ENCODE assay signal across 1 cellular context in the genomic region with DNA sequence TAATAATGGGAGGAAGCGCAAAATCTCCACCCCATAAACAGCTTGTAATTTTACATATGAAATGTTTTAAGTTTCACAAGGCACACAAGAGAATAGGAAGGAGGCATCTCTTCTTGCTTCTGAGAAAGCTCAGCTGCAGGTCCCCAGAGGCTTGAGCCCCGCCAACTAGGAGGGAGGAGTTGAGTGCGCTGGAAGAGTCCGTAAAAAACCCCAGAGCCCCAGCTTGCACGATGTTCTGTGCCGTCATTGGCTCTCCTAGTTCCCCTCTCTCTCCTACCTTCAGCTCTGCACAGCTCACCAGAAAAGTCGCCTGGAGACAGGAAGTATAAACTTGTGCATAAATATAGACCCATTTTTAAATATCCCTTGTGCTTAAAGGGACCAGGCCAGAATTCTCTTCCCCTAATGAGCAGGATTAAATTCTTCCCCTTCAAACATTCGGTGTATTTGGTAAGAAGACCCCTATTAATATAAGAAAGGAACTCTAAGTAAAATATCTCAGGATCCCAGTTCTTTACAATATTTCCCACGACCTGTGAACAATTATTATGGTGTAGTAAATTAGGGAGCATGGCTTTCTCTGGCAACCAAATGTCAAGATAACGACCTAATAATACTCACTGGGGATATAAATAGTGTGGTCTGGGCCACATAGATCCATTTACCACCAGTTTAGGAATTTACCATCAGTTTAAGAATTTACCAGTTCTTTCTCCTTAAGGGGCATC.
TF ChIP-seq lines count a peak whose summit lies in the region.

No MANE protein-coding gene starts in this region.

TF ChIP-seq in GM12878, 131 proteins besides CTCF, POLR2A, EP300 and RAD21 (continued from another document and continues in another):
- no peak for TF ChIP-seq BMI1 (IDR thresholded peaks at IDR 0.05; ENCODE audit: borderline replicate concordance)
- TF ChIP-seq TCF7 (IDR thresholded peaks at IDR 0.05; ENCODE audit: borderline replicate concordance), result no peak
- TF ChIP-seq, protein P1, sequence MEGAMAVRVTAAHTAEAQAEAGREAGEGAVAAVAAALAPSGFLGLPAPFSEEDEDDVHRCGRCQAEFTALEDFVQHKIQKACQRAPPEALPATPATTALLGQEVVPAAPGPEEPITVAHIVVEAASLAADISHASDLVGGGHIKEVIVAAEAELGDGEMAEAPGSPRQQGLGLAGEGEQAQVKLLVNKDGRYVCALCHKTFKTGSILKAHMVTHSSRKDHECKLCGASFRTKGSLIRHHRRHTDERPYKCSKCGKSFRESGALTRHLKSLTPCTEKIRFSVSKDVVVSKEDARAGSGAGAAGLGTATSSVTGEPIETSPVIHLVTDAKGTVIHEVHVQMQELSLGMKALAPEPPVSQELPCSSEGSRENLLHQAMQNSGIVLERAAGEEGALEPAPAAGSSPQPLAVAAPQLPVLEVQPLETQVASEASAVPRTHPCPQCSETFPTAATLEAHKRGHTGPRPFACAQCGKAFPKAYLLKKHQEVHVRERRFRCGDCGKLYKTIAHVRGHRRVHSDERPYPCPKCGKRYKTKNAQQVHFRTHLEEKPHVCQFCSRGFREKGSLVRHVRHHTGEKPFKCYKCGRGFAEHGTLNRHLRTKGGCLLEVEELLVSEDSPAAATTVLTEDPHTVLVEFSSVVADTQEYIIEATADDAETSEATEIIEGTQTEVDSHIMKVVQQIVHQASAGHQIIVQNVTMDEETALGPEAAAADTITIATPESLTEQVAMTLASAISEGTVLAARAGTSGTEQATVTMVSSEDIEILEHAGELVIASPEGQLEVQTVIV (IDR thresholded peaks at IDR 0.05; ENCODE audit: borderline replicate concordance, partially characterized antibody), result peak; percentile 40
- TF ChIP-seq IKZF2 (IDR thresholded peaks at IDR 0.05), result peak; percentile 14 to 34; a peak in 1 of 4 replicates
- no peak for TF ChIP-seq FOXM1 (IDR thresholded peaks at IDR 0.05; ENCODE audit: low read depth, low read length)
- TF ChIP-seq NR2C2 (IDR thresholded peaks at IDR 0.05; ENCODE audit: borderline replicate concordance, control insufficient read depth, insufficient read length, low read depth), result no peak
- TF ChIP-seq, protein P2, sequence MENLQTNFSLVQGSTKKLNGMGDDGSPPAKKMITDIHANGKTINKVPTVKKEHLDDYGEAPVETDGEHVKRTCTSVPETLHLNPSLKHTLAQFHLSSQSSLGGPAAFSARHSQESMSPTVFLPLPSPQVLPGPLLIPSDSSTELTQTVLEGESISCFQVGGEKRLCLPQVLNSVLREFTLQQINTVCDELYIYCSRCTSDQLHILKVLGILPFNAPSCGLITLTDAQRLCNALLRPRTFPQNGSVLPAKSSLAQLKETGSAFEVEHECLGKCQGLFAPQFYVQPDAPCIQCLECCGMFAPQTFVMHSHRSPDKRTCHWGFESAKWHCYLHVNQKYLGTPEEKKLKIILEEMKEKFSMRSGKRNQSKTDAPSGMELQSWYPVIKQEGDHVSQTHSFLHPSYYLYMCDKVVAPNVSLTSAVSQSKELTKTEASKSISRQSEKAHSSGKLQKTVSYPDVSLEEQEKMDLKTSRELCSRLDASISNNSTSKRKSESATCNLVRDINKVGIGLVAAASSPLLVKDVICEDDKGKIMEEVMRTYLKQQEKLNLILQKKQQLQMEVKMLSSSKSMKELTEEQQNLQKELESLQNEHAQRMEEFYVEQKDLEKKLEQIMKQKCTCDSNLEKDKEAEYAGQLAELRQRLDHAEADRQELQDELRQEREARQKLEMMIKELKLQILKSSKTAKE (IDR thresholded peaks at IDR 0.05; ENCODE audit: low read depth, poor library complexity, severe bottlenecking), result peak; percentile 26
- no peak for TF ChIP-seq YBX1 (IDR thresholded peaks at IDR 0.05)
- TF ChIP-seq, protein P3, sequence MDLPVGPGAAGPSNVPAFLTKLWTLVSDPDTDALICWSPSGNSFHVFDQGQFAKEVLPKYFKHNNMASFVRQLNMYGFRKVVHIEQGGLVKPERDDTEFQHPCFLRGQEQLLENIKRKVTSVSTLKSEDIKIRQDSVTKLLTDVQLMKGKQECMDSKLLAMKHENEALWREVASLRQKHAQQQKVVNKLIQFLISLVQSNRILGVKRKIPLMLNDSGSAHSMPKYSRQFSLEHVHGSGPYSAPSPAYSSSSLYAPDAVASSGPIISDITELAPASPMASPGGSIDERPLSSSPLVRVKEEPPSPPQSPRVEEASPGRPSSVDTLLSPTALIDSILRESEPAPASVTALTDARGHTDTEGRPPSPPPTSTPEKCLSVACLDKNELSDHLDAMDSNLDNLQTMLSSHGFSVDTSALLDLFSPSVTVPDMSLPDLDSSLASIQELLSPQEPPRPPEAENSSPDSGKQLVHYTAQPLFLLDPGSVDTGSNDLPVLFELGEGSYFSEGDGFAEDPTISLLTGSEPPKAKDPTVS (IDR thresholded peaks at IDR 0.05; ENCODE audit: low read depth, low read length), result no peak
- no peak for TF ChIP-seq JUNB (IDR thresholded peaks at IDR 0.05)
- TF ChIP-seq, protein P4, sequence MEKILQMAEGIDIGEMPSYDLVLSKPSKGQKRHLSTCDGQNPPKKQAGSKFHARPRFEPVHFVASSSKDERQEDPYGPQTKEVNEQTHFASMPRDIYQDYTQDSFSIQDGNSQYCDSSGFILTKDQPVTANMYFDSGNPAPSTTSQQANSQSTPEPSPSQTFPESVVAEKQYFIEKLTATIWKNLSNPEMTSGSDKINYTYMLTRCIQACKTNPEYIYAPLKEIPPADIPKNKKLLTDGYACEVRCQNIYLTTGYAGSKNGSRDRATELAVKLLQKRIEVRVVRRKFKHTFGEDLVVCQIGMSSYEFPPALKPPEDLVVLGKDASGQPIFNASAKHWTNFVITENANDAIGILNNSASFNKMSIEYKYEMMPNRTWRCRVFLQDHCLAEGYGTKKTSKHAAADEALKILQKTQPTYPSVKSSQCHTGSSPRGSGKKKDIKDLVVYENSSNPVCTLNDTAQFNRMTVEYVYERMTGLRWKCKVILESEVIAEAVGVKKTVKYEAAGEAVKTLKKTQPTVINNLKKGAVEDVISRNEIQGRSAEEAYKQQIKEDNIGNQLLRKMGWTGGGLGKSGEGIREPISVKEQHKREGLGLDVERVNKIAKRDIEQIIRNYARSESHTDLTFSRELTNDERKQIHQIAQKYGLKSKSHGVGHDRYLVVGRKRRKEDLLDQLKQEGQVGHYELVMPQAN (conservative IDR thresholded peaks at IDR 0.05), result no peak
- no peak for TF ChIP-seq BACH1 (IDR thresholded peaks at IDR 0.05; ENCODE audit: borderline replicate concordance)
- TF ChIP-seq RB1 (IDR thresholded peaks at IDR 0.05; ENCODE audit: borderline replicate concordance), result no peak
- TF ChIP-seq BRCA1 (IDR thresholded peaks at IDR 0.05; ENCODE audit: low read depth, low read length), result no peak
- no peak for TF ChIP-seq CHD4 (IDR thresholded peaks at IDR 0.05)
- TF ChIP-seq IRF4 (IDR thresholded peaks at IDR 0.05; ENCODE audit: low read depth, low read length), result 0 out of 2 replicates have a peak, but pooled peaks have one; percentile 18
- TF ChIP-seq IKZF1 (conservative IDR thresholded peaks at IDR 0.05), result no peak
- TF ChIP-seq PAX8 (IDR thresholded peaks at IDR 0.05), result 0 out of 2 replicates have a peak, but pooled peaks have one; percentile 35
- TF ChIP-seq MEF2B (IDR thresholded peaks at IDR 0.05; ENCODE audit: partially characterized antibody, poor library complexity, severe bottlenecking), result peak; percentile 99
- no peak for TF ChIP-seq ZNF24 (IDR thresholded peaks at IDR 0.05)
- TF ChIP-seq SPI1 (IDR thresholded peaks at IDR 0.05; ENCODE audit: borderline replicate concordance, insufficient read depth, low read depth, low read length), result peak; percentile 78
- no peak for TF ChIP-seq HDAC2 (IDR thresholded peaks at IDR 0.05)
- TF ChIP-seq ASH2L (IDR thresholded peaks at IDR 0.05; ENCODE audit: borderline replicate concordance, low read depth), result no peak
- no peak for TF ChIP-seq POLR2AphosphoS5 (IDR thresholded peaks at IDR 0.05; ENCODE audit: low read length)
- no peak for TF ChIP-seq FOXK2 (IDR thresholded peaks at IDR 0.05)
- TF ChIP-seq SMARCA5 (IDR thresholded peaks at IDR 0.05), result no peak
- 0 out of 2 replicates have a peak, but pooled peaks have one; percentile 40 for TF ChIP-seq MTA3 (IDR thresholded peaks at IDR 0.05; ENCODE audit: borderline replicate concordance, low read length)
- 0 out of 2 replicates have a peak, but pooled peaks have one; percentile 36 for TF ChIP-seq CHD2 (IDR thresholded peaks at IDR 0.05; ENCODE audit: borderline replicate concordance, low read depth, low read length)
- TF ChIP-seq, protein P5, sequence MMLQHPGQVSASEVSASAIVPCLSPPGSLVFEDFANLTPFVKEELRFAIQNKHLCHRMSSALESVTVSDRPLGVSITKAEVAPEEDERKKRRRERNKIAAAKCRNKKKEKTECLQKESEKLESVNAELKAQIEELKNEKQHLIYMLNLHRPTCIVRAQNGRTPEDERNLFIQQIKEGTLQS (IDR thresholded peaks at IDR 0.05; ENCODE audit: borderline replicate concordance, extremely low read depth, low read depth, low read length), result no peak
- TF ChIP-seq CBX3 (IDR thresholded peaks at IDR 0.05; ENCODE audit: borderline replicate concordance, low read depth), result no peak
- TF ChIP-seq, protein P6, sequence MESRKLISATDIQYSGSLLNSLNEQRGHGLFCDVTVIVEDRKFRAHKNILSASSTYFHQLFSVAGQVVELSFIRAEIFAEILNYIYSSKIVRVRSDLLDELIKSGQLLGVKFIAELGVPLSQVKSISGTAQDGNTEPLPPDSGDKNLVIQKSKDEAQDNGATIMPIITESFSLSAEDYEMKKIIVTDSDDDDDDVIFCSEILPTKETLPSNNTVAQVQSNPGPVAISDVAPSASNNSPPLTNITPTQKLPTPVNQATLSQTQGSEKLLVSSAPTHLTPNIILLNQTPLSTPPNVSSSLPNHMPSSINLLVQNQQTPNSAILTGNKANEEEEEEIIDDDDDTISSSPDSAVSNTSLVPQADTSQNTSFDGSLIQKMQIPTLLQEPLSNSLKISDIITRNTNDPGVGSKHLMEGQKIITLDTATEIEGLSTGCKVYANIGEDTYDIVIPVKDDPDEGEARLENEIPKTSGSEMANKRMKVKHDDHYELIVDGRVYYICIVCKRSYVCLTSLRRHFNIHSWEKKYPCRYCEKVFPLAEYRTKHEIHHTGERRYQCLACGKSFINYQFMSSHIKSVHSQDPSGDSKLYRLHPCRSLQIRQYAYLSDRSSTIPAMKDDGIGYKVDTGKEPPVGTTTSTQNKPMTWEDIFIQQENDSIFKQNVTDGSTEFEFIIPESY (IDR thresholded peaks at IDR 0.05), result no peak
- no peak for TF ChIP-seq HDAC6 (IDR thresholded peaks at IDR 0.05; ENCODE audit: unreplicated experiment)
- TF ChIP-seq ZSCAN29 (IDR thresholded peaks at IDR 0.05), result no peak
- TF ChIP-seq, protein P7, sequence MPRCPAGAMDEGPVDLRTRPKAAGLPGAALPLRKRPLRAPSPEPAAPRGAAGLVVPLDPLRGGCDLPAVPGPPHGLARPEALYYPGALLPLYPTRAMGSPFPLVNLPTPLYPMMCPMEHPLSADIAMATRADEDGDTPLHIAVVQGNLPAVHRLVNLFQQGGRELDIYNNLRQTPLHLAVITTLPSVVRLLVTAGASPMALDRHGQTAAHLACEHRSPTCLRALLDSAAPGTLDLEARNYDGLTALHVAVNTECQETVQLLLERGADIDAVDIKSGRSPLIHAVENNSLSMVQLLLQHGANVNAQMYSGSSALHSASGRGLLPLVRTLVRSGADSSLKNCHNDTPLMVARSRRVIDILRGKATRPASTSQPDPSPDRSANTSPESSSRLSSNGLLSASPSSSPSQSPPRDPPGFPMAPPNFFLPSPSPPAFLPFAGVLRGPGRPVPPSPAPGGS (IDR thresholded peaks at IDR 0.05; ENCODE audit: borderline replicate concordance, insufficient read depth, low read depth, low read length, poor library complexity, severe bottlenecking), result peak; percentile 65
- TF ChIP-seq TARDBP (IDR thresholded peaks at IDR 0.05; ENCODE audit: borderline replicate concordance), result no peak
- TF ChIP-seq, protein P8, sequence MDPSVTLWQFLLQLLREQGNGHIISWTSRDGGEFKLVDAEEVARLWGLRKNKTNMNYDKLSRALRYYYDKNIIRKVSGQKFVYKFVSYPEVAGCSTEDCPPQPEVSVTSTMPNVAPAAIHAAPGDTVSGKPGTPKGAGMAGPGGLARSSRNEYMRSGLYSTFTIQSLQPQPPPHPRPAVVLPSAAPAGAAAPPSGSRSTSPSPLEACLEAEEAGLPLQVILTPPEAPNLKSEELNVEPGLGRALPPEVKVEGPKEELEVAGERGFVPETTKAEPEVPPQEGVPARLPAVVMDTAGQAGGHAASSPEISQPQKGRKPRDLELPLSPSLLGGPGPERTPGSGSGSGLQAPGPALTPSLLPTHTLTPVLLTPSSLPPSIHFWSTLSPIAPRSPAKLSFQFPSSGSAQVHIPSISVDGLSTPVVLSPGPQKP (IDR thresholded peaks at IDR 0.05; ENCODE audit: low read depth, low read length), result no peak
- TF ChIP-seq EGR1 (IDR thresholded peaks at IDR 0.05; ENCODE audit: borderline replicate concordance in 1 of 2, low read depth in 2 of 2, low read length in 2 of 2), result no peak
- TF ChIP-seq MXI1 (IDR thresholded peaks at IDR 0.05; ENCODE audit: low read depth, low read length), result peak; percentile 80; the same call in 1 of the 2 replicates
- TF ChIP-seq, protein P9, sequence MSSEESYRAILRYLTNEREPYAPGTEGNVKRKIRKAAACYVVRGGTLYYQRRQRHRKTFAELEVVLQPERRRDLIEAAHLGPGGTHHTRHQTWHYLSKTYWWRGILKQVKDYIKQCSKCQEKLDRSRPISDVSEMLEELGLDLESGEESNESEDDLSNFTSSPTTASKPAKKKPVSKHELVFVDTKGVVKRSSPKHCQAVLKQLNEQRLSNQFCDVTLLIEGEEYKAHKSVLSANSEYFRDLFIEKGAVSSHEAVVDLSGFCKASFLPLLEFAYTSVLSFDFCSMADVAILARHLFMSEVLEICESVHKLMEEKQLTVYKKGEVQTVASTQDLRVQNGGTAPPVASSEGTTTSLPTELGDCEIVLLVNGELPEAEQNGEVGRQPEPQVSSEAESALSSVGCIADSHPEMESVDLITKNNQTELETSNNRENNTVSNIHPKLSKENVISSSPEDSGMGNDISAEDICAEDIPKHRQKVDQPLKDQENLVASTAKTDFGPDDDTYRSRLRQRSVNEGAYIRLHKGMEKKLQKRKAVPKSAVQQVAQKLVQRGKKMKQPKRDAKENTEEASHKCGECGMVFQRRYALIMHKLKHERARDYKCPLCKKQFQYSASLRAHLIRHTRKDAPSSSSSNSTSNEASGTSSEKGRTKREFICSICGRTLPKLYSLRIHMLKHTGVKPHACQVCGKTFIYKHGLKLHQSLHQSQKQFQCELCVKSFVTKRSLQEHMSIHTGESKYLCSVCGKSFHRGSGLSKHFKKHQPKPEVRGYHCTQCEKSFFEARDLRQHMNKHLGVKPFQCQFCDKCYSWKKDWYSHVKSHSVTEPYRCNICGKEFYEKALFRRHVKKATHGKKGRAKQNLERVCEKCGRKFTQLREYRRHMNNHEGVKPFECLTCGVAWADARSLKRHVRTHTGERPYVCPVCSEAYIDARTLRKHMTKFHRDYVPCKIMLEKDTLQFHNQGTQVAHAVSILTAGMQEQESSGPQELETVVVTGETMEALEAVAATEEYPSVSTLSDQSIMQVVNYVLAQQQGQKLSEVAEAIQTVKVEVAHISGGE (CRISPR knock-in tag; IDR thresholded peaks at IDR 0.05), result no peak
- TF ChIP-seq RCOR1 (conservative IDR thresholded peaks at IDR 0.05; ENCODE audit: low read depth, low read length), result 0 out of 2 replicates have a peak, but pooled peaks have one; percentile 55
- TF ChIP-seq RAD51 (IDR thresholded peaks at IDR 0.05), result no peak
- TF ChIP-seq MEF2A (IDR thresholded peaks at IDR 0.05; ENCODE audit: insufficient read depth, low read depth, low read length), result 0 out of 2 replicates have a peak, but pooled peaks have one; percentile 43
- TF ChIP-seq, protein P10, sequence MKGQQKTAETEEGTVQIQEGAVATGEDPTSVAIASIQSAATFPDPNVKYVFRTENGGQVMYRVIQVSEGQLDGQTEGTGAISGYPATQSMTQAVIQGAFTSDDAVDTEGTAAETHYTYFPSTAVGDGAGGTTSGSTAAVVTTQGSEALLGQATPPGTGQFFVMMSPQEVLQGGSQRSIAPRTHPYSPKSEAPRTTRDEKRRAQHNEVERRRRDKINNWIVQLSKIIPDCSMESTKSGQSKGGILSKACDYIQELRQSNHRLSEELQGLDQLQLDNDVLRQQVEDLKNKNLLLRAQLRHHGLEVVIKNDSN (IDR thresholded peaks at IDR 0.05; ENCODE audit: borderline replicate concordance, extremely low read length, insufficient read depth, low read depth, low read length), result no peak
